20 cellular contexts compared by ENCODE assay signal in the genomic region with DNA sequence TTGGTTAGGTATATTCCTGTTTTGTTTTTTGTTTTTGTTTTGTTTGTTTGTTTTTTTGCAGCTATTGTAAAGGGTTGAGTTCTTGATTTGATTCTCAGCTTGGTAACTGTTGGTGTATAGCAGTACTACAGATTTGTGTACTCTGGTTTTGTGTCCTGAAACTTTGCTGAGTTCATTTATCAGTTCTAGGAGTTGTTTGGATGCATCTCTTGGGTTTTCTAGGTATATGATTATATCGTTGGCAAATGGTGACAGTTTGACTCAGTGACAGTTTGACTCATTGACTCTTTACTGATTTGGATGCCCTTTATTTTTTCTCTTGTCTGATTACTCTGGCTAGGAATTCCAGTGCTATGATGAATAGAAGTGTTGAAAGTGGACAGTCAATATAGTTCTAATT.
"Had no signal": no experiment of that assay in that cellular context is flagged by ENCODE, and none has a peak within 500 bp of the region (broad histone marks: within the 10 kb centered on the region; RNA-seq: fewer than 3 reads in every experiment).

No MANE protein-coding gene starts in this region.

- ATAC-seq: body of pancreas, heart right ventricle, right lobe of liver had no signal

- DNase-seq: activated CD4-positive, alpha-beta T cell treated with anti-CD3 and anti-CD28 coated beads, Interleukin-2, amount 50 U/mL, for 48 hours; activated naive CD4-positive, alpha-beta T cell treated with Interleukin-2 at 50 U/mL for 16 hours; anterior cingulate cortex; body of pancreas; dermis blood vessel endothelial cell; effector CD4-positive, alpha-beta T cell; foreskin melanocyte; heart right ventricle; naive B cell; nephron progenitor cell; ovary; right lobe of liver; stimulated activated CD4-positive, alpha-beta T cell treated with anti-CD3 and anti-CD28 coated beads, Interleukin-2, amount 100 ng/mL, for 48 hours; substantia nigra; uterus; WERI-Rb-1 had no signal

- H3K27ac Mint-ChIP-seq: mesothelial cell of epicardium; naive B cell; nephron progenitor cell; progenitor cell of endocrine pancreas; stimulated activated naive CD8-positive, alpha-beta T cell treated with anti-CD3 and anti-CD28 coated beads, Interleukin-15, Interleukin-2, amounts not matched to agents 100 ng/mL and 50 ng/mL, for 24 hours; type B pancreatic cell had no signal

- H3K27me3 Mint-ChIP-seq: naive B cell; progenitor cell of endocrine pancreas; stimulated activated naive CD8-positive, alpha-beta T cell treated with anti-CD3 and anti-CD28 coated beads, Interleukin-15, Interleukin-2, amounts not matched to agents 100 ng/mL and 50 ng/mL, for 24 hours; type B pancreatic cell had no signal

- H3K9me3 Mint-ChIP-seq: mesothelial cell of epicardium; naive B cell; stimulated activated naive CD8-positive, alpha-beta T cell treated with anti-CD3 and anti-CD28 coated beads, Interleukin-15, Interleukin-2, amounts not matched to agents 100 ng/mL and 50 ng/mL, for 24 hours; type B pancreatic cell had no signal

- H3K36me3 Mint-ChIP-seq: type B pancreatic cell had no signal

- H3K4me3 Mint-ChIP-seq: mesothelial cell of epicardium; naive B cell; nephron progenitor cell; stimulated activated naive CD8-positive, alpha-beta T cell treated with anti-CD3 and anti-CD28 coated beads, Interleukin-15, Interleukin-2, amounts not matched to agents 100 ng/mL and 50 ng/mL, for 24 hours; type B pancreatic cell had no signal

- H3K4me1 Mint-ChIP-seq: mesothelial cell of epicardium, naive B cell, nephron progenitor cell had no signal
